Comparison of ENCODE assay signal across 1 cellular context in genomic region chr16:46973457-46974324, GRCh38.
TF ChIP-seq lines count a peak whose summit lies in the region.

TSS of gene DNAJA2 (minus strand) at chr16:46973674. CDS start at chr16:46973572, 102 bp downstream.

TF ChIP-seq in HepG2, 621 proteins besides CTCF, POLR2A, EP300 and RAD21 (continued from another document and continues in another):
- TF ChIP-seq RARG (CRISPR knock-in tag; IDR thresholded peaks at IDR 0.05; ENCODE audit: low read depth): no peak
- no peak for TF ChIP-seq ZKSCAN1 (IDR thresholded peaks at IDR 0.05; ENCODE audit: low read length)
- TF ChIP-seq ZNF33A (CRISPR knock-in tag; IDR thresholded peaks at IDR 0.05; ENCODE audit: borderline replicate concordance): no peak
- TF ChIP-seq CEBPB (IDR thresholded peaks at IDR 0.05; ENCODE audit: borderline replicate concordance, low read depth, low read length): no peak
- no peak for TF ChIP-seq MIER2 (CRISPR knock-in tag; IDR thresholded peaks at IDR 0.05)
- peak; percentile 69 for TF ChIP-seq ZNF746 (CRISPR knock-in tag; IDR thresholded peaks at IDR 0.05)
- peak; percentile 37; the same call in 1 of the 2 replicates for TF ChIP-seq RCOR2 (CRISPR knock-in tag; IDR thresholded peaks at IDR 0.05)
- 0 out of 2 replicates have a peak, but pooled peaks have one; percentile 26 for TF ChIP-seq ZNF383 (CRISPR knock-in tag; IDR thresholded peaks at IDR 0.05; ENCODE audit: borderline replicate concordance)
- no peak for TF ChIP-seq ZNF75D (CRISPR knock-in tag; IDR thresholded peaks at IDR 0.05; ENCODE audit: borderline replicate concordance)
- peak; percentile 75 for TF ChIP-seq IRF2 (CRISPR knock-in tag; IDR thresholded peaks at IDR 0.05)
- TF ChIP-seq ZNF558 (CRISPR knock-in tag; IDR thresholded peaks at IDR 0.05; ENCODE audit: borderline replicate concordance): peak; percentile 96
- peak; percentile 99 for TF ChIP-seq NR2C2 (CRISPR knock-in tag; IDR thresholded peaks at IDR 0.05; ENCODE audit: borderline replicate concordance)
- TF ChIP-seq ZNF576 (CRISPR knock-in tag; IDR thresholded peaks at IDR 0.05): no peak; the same call in 1 of the 2 replicates
- no peak for TF ChIP-seq GPBP1L1 (CRISPR knock-in tag; IDR thresholded peaks at IDR 0.05)
- no peak for TF ChIP-seq PHB2 (IDR thresholded peaks at IDR 0.05; ENCODE audit: partially characterized antibody)
- TF ChIP-seq IRX3 (CRISPR knock-in tag; IDR thresholded peaks at IDR 0.05; ENCODE audit: borderline replicate concordance, low read depth): peak; percentile 82; the same call in 1 of the 2 replicates
- TF ChIP-seq HDAC6 (IDR thresholded peaks at IDR 0.05; ENCODE audit: low read depth, low read length): no peak
- TF ChIP-seq, protein P1, sequence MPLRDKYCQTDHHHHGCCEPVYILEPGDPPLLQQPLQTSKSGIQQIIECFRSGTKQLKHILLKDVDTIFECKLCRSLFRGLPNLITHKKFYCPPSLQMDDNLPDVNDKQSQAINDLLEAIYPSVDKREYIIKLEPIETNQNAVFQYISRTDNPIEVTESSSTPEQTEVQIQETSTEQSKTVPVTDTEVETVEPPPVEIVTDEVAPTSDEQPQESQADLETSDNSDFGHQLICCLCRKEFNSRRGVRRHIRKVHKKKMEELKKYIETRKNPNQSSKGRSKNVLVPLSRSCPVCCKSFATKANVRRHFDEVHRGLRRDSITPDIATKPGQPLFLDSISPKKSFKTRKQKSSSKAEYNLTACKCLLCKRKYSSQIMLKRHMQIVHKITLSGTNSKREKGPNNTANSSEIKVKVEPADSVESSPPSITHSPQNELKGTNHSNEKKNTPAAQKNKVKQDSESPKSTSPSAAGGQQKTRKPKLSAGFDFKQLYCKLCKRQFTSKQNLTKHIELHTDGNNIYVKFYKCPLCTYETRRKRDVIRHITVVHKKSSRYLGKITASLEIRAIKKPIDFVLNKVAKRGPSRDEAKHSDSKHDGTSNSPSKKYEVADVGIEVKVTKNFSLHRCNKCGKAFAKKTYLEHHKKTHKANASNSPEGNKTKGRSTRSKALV (CRISPR knock-in tag; IDR thresholded peaks at IDR 0.05): peak; percentile 94
- TF ChIP-seq ZNF460 (CRISPR knock-in tag; IDR thresholded peaks at IDR 0.05; ENCODE audit: borderline replicate concordance): no peak
- peak; percentile 87 for TF ChIP-seq IRF9 (CRISPR knock-in tag; IDR thresholded peaks at IDR 0.05; ENCODE audit: borderline replicate concordance)
- TF ChIP-seq ZNF121 (CRISPR knock-in tag; IDR thresholded peaks at IDR 0.05): no peak
- TF ChIP-seq PRDM10 (CRISPR knock-in tag; IDR thresholded peaks at IDR 0.05; ENCODE audit: low read depth): no peak
- TF ChIP-seq ADNP (CRISPR knock-in tag; IDR thresholded peaks at IDR 0.05): peak; percentile 73; the same call in 1 of the 2 replicates
- peak; percentile 97 for TF ChIP-seq ZNF766 (CRISPR knock-in tag; IDR thresholded peaks at IDR 0.05; ENCODE audit: borderline replicate concordance)
- TF ChIP-seq PHF5A (CRISPR knock-in tag; IDR thresholded peaks at IDR 0.05; ENCODE audit: low read depth, unreplicated experiment): no peak
- peak; percentile 81 for TF ChIP-seq RXRA (CRISPR knock-in tag; IDR thresholded peaks at IDR 0.05)
- TF ChIP-seq RBM22 (optimal IDR thresholded peaks at IDR 0.05; ENCODE audit: low read length): no peak
- TF ChIP-seq BCLAF1 (IDR thresholded peaks at IDR 0.05): no peak
- peak; percentile 86 for TF ChIP-seq MEIS2 (CRISPR knock-in tag; IDR thresholded peaks at IDR 0.05)
- peak; percentile 58 for TF ChIP-seq TAF15 (IDR thresholded peaks at IDR 0.05; ENCODE audit: low read depth, low read length, poor library complexity, severe bottlenecking)
- peak; percentile 54; the same call in 1 of the 2 replicates for TF ChIP-seq SRY (CRISPR knock-in tag; IDR thresholded peaks at IDR 0.05)
- TF ChIP-seq HMG20B (CRISPR knock-in tag; conservative IDR thresholded peaks at IDR 0.05): no peak; the same call in 1 of the 2 replicates
- TF ChIP-seq ZNF331 (CRISPR knock-in tag; IDR thresholded peaks at IDR 0.05): peak; percentile 88
- no peak for TF ChIP-seq FLYWCH1 (CRISPR knock-in tag; IDR thresholded peaks at IDR 0.05)
- peak; percentile 95 for TF ChIP-seq EEA1 (CRISPR knock-in tag; IDR thresholded peaks at IDR 0.05; ENCODE audit: borderline replicate concordance)
- TF ChIP-seq CBX1 (IDR thresholded peaks at IDR 0.05; ENCODE audit: low read depth): peak; percentile 91
- TF ChIP-seq TGIF2 (CRISPR knock-in tag; IDR thresholded peaks at IDR 0.05): peak; percentile 56; the same call in 1 of the 2 replicates
- TF ChIP-seq ZNF557 (CRISPR knock-in tag; IDR thresholded peaks at IDR 0.05): peak; percentile 95; the same call in 1 of the 2 replicates
- TF ChIP-seq ZNF512B (CRISPR knock-in tag; IDR thresholded peaks at IDR 0.05; ENCODE audit: borderline replicate concordance): no peak; the same call in 1 of the 2 replicates
- no peak for TF ChIP-seq ZNF674 (CRISPR knock-in tag; IDR thresholded peaks at IDR 0.05; ENCODE audit: low read depth)
- TF ChIP-seq ZNF839 (CRISPR knock-in tag; IDR thresholded peaks at IDR 0.05; ENCODE audit: borderline replicate concordance): peak; percentile 82; the same call in 1 of the 2 replicates
- TF ChIP-seq RNF2 (conservative IDR thresholded peaks at IDR 0.05; ENCODE audit: low read depth): peak; percentile 96
- TF ChIP-seq, protein P2, sequence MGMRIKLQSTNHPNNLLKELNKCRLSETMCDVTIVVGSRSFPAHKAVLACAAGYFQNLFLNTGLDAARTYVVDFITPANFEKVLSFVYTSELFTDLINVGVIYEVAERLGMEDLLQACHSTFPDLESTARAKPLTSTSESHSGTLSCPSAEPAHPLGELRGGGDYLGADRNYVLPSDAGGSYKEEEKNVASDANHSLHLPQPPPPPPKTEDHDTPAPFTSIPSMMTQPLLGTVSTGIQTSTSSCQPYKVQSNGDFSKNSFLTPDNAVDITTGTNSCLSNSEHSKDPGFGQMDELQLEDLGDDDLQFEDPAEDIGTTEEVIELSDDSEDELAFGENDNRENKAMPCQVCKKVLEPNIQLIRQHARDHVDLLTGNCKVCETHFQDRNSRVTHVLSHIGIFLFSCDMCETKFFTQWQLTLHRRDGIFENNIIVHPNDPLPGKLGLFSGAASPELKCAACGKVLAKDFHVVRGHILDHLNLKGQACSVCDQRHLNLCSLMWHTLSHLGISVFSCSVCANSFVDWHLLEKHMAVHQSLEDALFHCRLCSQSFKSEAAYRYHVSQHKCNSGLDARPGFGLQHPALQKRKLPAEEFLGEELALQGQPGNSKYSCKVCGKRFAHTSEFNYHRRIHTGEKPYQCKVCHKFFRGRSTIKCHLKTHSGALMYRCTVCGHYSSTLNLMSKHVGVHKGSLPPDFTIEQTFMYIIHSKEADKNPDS (CRISPR knock-in tag; IDR thresholded peaks at IDR 0.05): peak; percentile 82; the same call in 1 of the 2 replicates
- TF ChIP-seq ZNF672 (CRISPR knock-in tag; IDR thresholded peaks at IDR 0.05): no peak; the same call in 1 of the 2 replicates
- TF ChIP-seq ZNF350 (CRISPR knock-in tag; IDR thresholded peaks at IDR 0.05; ENCODE audit: borderline replicate concordance, low read depth): peak; percentile 69
- peak; percentile 92; the same call in 1 of the 2 replicates for TF ChIP-seq ZNF367 (CRISPR knock-in tag; IDR thresholded peaks at IDR 0.05; ENCODE audit: borderline replicate concordance)
- peak; percentile 85 for TF ChIP-seq AGO2 (optimal IDR thresholded peaks at IDR 0.05; ENCODE audit: low read depth, low read length)
- TF ChIP-seq ZNF616 (CRISPR knock-in tag; IDR thresholded peaks at IDR 0.05; ENCODE audit: low read depth): peak; percentile 71; the same call in 1 of the 2 replicates
- peak; percentile 73 for TF ChIP-seq RARA (CRISPR knock-in tag; IDR thresholded peaks at IDR 0.05)
- no peak for TF ChIP-seq ARNT (IDR thresholded peaks at IDR 0.05)
- 0 out of 2 replicates have a peak, but pooled peaks have one; percentile 82 for TF ChIP-seq ZNF678 (CRISPR knock-in tag; IDR thresholded peaks at IDR 0.05)
- TF ChIP-seq CBX5 (CRISPR knock-in tag; IDR thresholded peaks at IDR 0.05; ENCODE audit: borderline replicate concordance): no peak
- peak; percentile 94 for TF ChIP-seq ZBTB20 (CRISPR knock-in tag; IDR thresholded peaks at IDR 0.05; ENCODE audit: borderline replicate concordance, low read depth)
- peak; percentile 88 for TF ChIP-seq CREB1 (IDR thresholded peaks at IDR 0.05)
- peak; percentile 90 for TF ChIP-seq CREB1 (CRISPR knock-in tag; IDR thresholded peaks at IDR 0.05)
